Comparison of ENCODE assay signal across 1 cellular context in genomic region chr14:102230481-102231210, GRCh38.
TF ChIP-seq lines count a peak whose summit lies in the region.

No MANE protein-coding gene starts in this region.

TF ChIP-seq in H1, 55 proteins besides CTCF, POLR2A, EP300 and RAD21 (continued from another document):
- no peak for TF ChIP-seq SP4 (IDR thresholded peaks at IDR 0.05; ENCODE audit: low read length)
- TF ChIP-seq CTBP2 (IDR thresholded peaks at IDR 0.05; ENCODE audit: borderline replicate concordance, insufficient read depth, insufficient read length, low read length) = no peak
- no peak for TF ChIP-seq FOSL1 (IDR thresholded peaks at IDR 0.05; ENCODE audit: insufficient read depth, low read depth, low read length)
- TF ChIP-seq YY1 (IDR thresholded peaks at IDR 0.05; ENCODE audit: low read depth, low read length) = no peak
- TF ChIP-seq TAF1 (IDR thresholded peaks at IDR 0.05; ENCODE audit: low read depth, low read length) = no peak
- no peak for TF ChIP-seq EGR1 (IDR thresholded peaks at IDR 0.05; ENCODE audit: borderline replicate concordance, low read depth, low read length)
- TF ChIP-seq TBP (IDR thresholded peaks at IDR 0.05; ENCODE audit: low read depth, low read length) = no peak
- TF ChIP-seq SIX5 (IDR thresholded peaks at IDR 0.05; ENCODE audit: low read depth, low read length) = no peak
- no peak for TF ChIP-seq HDAC2 (IDR thresholded peaks at IDR 0.05; ENCODE audit: borderline replicate concordance in 1 of 2, low read depth in 2 of 2, low read length in 2 of 2)
- TF ChIP-seq TEAD4 (IDR thresholded peaks at IDR 0.05; ENCODE audit: low read depth, low read length) = no peak
- TF ChIP-seq MAX (IDR thresholded peaks at IDR 0.05) = no peak
- no peak for TF ChIP-seq JUND (IDR thresholded peaks at IDR 0.05; ENCODE audit: low read length)
